Comparison of ENCODE assay signal across 18 cellular contexts in genomic region chr20:44010162-44010704, GRCh38.
A peak's percentile ranks its signal among the peaks of the same experiment; 100 is the strongest.
DNase-seq lines count a peak whose midpoint lies in the region; ATAC-seq and TF ChIP-seq lines count a peak whose summit lies in the region.
"Had no signal": no experiment of that assay in that cellular context is flagged by ENCODE, and none has a peak within 500 bp of the region (broad histone marks: within the 10 kb centered on the region; RNA-seq: fewer than 3 reads in every experiment).

No MANE protein-coding gene starts in this region.

- H3K4me2 ChIP-seq in Loucy (ENCODE audit: low read depth, low read length, poor library complexity, severe bottlenecking) = peak overlapping the region; percentile 62
- no peak overlapping the region for H3K4me2 ChIP-seq in neural progenitor cell
- H3K4me2 ChIP-seq in PC-9 = no peak overlapping the region

- CTCF ChIA-PET in PC-9 (lab: Charles Lee) = interaction anchor here (0.5 to 0.6 kb wide), 2 partner anchors 71 to 124 kb away, joined by 4 to 12 read pairs; no protein-coding TSS in a partner anchor

- no peaks in the 10 kb centered on the region for H3K9me3 Mint-ChIP-seq in neural progenitor cell
- H3K9me3 Mint-ChIP-seq: central memory CD8-positive, alpha-beta T cell had no signal

- no peaks in the 10 kb centered on the region for H3K36me3 Mint-ChIP-seq in neural progenitor cell

- H3K27me3 Mint-ChIP-seq in neural progenitor cell (ENCODE audit: insufficient read depth, low read depth) = peaks cover 2% of the 10 kb centered on the region

- DNase-seq in stimulated activated CD4-positive, alpha-beta T cell treated with anti-CD3 and anti-CD28 coated beads, Interleukin-2, amount 100 ng/mL, for 4 hours (ENCODE audit: low read depth) = peak; percentile 33
- DNase-seq in stimulated activated CD4-positive, alpha-beta T cell treated with anti-CD3 and anti-CD28 coated beads, Interleukin-2, amount 100 ng/mL, for 48 hours = no peak
- DNase-seq in RWPE2 (ENCODE audit: low spot score) (peak; percentile 73), neural progenitor cell (ENCODE audit: low spot score) (no peak), SK-N-DZ (ENCODE audit: low spot score) (no peak), germinal center (ENCODE audit: low spot score) (no peak), PC-9 (no peak)
- DNase-seq: activated CD4-positive, alpha-beta memory T cell treated with anti-CD3 and anti-CD28 coated beads, Interleukin-2, amount 10 ng/mL, durations not matched to agents 7 days and 5 days; aorta; esophagus squamous epithelium; left ventricle myocardium inferior; NCI-H2171; stimulated activated naive CD4-positive, alpha-beta T cell treated with Interleukin-2 at 50 U/mL for 16 hours; SW 1271; tibial artery had no signal

- H3K27ac ChIP-seq in RWPE2 (ENCODE audit: poor library complexity, severe bottlenecking) (no peak overlapping the region), neural progenitor cell (no peak overlapping the region), PC-9 (no peak overlapping the region)
- H3K27ac ChIP-seq: esophagus squamous epithelium, left ventricle myocardium inferior, RWPE1, tibial artery had no signal

- H3K9me2 ChIP-seq in Loucy (replicated peaks; ENCODE audit: low read depth, low read length) = no peaks in the 10 kb centered on the region
- H3K9me2 ChIP-seq in PC-9 (ENCODE audit: insufficient read depth) = no peaks in the 10 kb centered on the region

- H3F3A ChIP-seq in Loucy (ENCODE audit: low read depth) = peaks cover 9% of the 10 kb centered on the region
- H3F3A ChIP-seq in neural progenitor cell (ENCODE audit: low read depth) = no peaks in the 10 kb centered on the region
- H3F3A ChIP-seq in PC-9 (ENCODE audit: insufficient read depth, low read depth) = peaks cover 18% of the 10 kb centered on the region; the same call in 1 of the 2 replicates

- intact Hi-C loops in PC-9 (cut with micrococcal nuclease; ENCODE audit: unreplicated experiment) = loop anchor here (10.0 kb wide), 1 partner anchor 165 kb away; no protein-coding TSS in a partner anchor

- no peak overlapping the region for H3K9ac ChIP-seq in Loucy (ENCODE audit: low read depth, low read length, poor library complexity, severe bottlenecking)
- no peak overlapping the region for H3K9ac ChIP-seq in neural progenitor cell

- peak overlapping the region; percentile 12 for H3K4me3 ChIP-seq in Loucy (ENCODE audit: low read length, poor library complexity, severe bottlenecking)
- H3K4me3 ChIP-seq in RWPE2 (ENCODE audit: severe bottlenecking) = no peak overlapping the region
- H3K4me3 ChIP-seq in neural progenitor cell = no peak overlapping the region
- no peak overlapping the region for H3K4me3 ChIP-seq in PC-9
- H3K4me3 ChIP-seq: esophagus squamous epithelium, left ventricle myocardium inferior, tibial artery had no signal

- BruUV-seq in PC-9 (replicated peaks; lab: Mats Ljungman, UMichigan) = no TSS peak

- H3K27me3 ChIP-seq in Loucy (ENCODE audit: insufficient read depth, low read length, poor library complexity, severe bottlenecking) (no peaks in the 10 kb centered on the region), RWPE2 (ENCODE audit: insufficient read depth, poor library complexity, severe bottlenecking) (no peaks in the 10 kb centered on the region), neural progenitor cell (no peaks in the 10 kb centered on the region), PC-9 (ENCODE audit: insufficient read depth, low read depth) (no peaks in the 10 kb centered on the region)

- peak overlapping the region; percentile 23 for H3K27ac Mint-ChIP-seq in neural progenitor cell
- H3K27ac Mint-ChIP-seq: activated CD4-positive, alpha-beta memory T cell treated with anti-CD3 and anti-CD28 coated beads, Interleukin-2, amount 10 ng/mL, durations not matched to agents 7 days and 5 days had no signal

- ATAC-seq in RWPE2 (ENCODE audit: low read depth) = no peak

- TF ChIP-seq CTCF in Loucy (conservative IDR thresholded peaks at IDR 0.05; ENCODE audit: low read length) = no peak
- no peak for TF ChIP-seq CTCF in RWPE2 (IDR thresholded peaks at IDR 0.05; ENCODE audit: poor library complexity, severe bottlenecking)
- TF ChIP-seq CTCF in neural progenitor cell (IDR thresholded peaks at IDR 0.05) = no peak
- no peak for TF ChIP-seq CTCF in PC-9 (conservative IDR thresholded peaks at IDR 0.05)

- no peaks in the 10 kb centered on the region for H3K9me3 ChIP-seq in Loucy (ENCODE audit: insufficient read depth, low read depth, low read length)
- no peaks in the 10 kb centered on the region for H3K9me3 ChIP-seq in RWPE2 (ENCODE audit: severe bottlenecking)
- no peaks in the 10 kb centered on the region for H3K9me3 ChIP-seq in neural progenitor cell (ENCODE audit: low read depth)
- no peaks in the 10 kb centered on the region for H3K9me3 ChIP-seq in PC-9 (ENCODE audit: insufficient read depth, low read depth)
- H3K9me3 ChIP-seq: esophagus squamous epithelium, left ventricle myocardium inferior, tibial artery had no signal

- H4K20me1 ChIP-seq in Loucy (ENCODE audit: insufficient read depth, low read length, poor library complexity, severe bottlenecking) (no peaks in the 10 kb centered on the region), neural progenitor cell (ENCODE audit: low read depth) (no peaks in the 10 kb centered on the region), PC-9 (ENCODE audit: insufficient read depth) (no peaks in the 10 kb centered on the region)

- H3K79me2 ChIP-seq in Loucy (ENCODE audit: insufficient read depth, low read length) = no peaks in the 10 kb centered on the region
- H3K79me2 ChIP-seq in neural progenitor cell (ENCODE audit: low read depth) = no peaks in the 10 kb centered on the region
- peaks cover 10% of the 10 kb centered on the region; the same call in 1 of the 2 replicates for H3K79me2 ChIP-seq in PC-9 (ENCODE audit: low read depth)

- H3K4me1 ChIP-seq in Loucy (ENCODE audit: insufficient read depth, low read length, poor library complexity, severe bottlenecking) (peaks cover 38% of the 10 kb centered on the region), RWPE2 (ENCODE audit: insufficient read depth, poor library complexity, severe bottlenecking) (no peaks in the 10 kb centered on the region), neural progenitor cell (no peaks in the 10 kb centered on the region), PC-9 (replicated peaks; ENCODE audit: insufficient read depth) (0 out of 2 replicates have a peak, but pooled peaks cover 3% of the 10 kb centered on the region)

- no peak overlapping the region for H2AFZ ChIP-seq in Loucy (ENCODE audit: low read length)
- no peak overlapping the region for H2AFZ ChIP-seq in neural progenitor cell (replicated peaks)
- H2AFZ ChIP-seq in PC-9 = no peak overlapping the region

- H3K36me3 ChIP-seq in Loucy (ENCODE audit: insufficient read depth, low read length) = no peaks in the 10 kb centered on the region
- H3K36me3 ChIP-seq in RWPE2 (ENCODE audit: low read depth) = no peaks in the 10 kb centered on the region
- no peaks in the 10 kb centered on the region for H3K36me3 ChIP-seq in neural progenitor cell
- peaks cover 9% of the 10 kb centered on the region; the same call in 1 of the 2 replicates for H3K36me3 ChIP-seq in PC-9 (ENCODE audit: low read depth)
- H3K36me3 ChIP-seq: left ventricle myocardium inferior, tibial artery had no signal

- POLR2A ChIA-PET in PC-9 (lab: Charles Lee; ENCODE audit: unreplicated experiment) = interaction anchor here (0.6 kb wide), 2 partner anchors 35 to 166 kb away, joined by 3 to 9 read pairs; no protein-coding TSS in a partner anchor

- no peak overlapping the region for H3K4me3 Mint-ChIP-seq in neural progenitor cell
- H3K4me3 Mint-ChIP-seq: activated CD4-positive, alpha-beta memory T cell treated with anti-CD3 and anti-CD28 coated beads, Interleukin-2, amount 10 ng/mL, durations not matched to agents 7 days and 5 days; central memory CD8-positive, alpha-beta T cell had no signal

- peaks cover 11% of the 10 kb centered on the region for H3K4me1 Mint-ChIP-seq in neural progenitor cell

Comparison
In these comparisons a context has a peak if more than half of its experiments do, and no peak if none do; other contexts are left out.
1. DNase-seq: peak in stimulated activated CD4-positive, alpha-beta T cell treated with anti-CD3 and anti-CD28 coated beads, Interleukin-2, amount 100 ng/mL, for 4 hours (single experiment) and RWPE2 (single experiment); none in stimulated activated CD4-positive, alpha-beta T cell treated with anti-CD3 and anti-CD28 coated beads, Interleukin-2, amount 100 ng/mL, for 48 hours (0 of 2), neural progenitor cell (single experiment), SK-N-DZ (single experiment), germinal center (single experiment) and PC-9 (0 of 2).